Comparison of ENCODE assay signal across 8 cellular contexts in genomic region chr6:31829633-31830492, GRCh38. TPM values are rescaled to one million over a fixed set of nuclear protein-coding genes. Genes with fewer than 3 reads are reported as not detected.
DNase-seq lines count a peak whose midpoint lies in the region; ATAC-seq lines count a peak whose summit lies in the region.

No MANE protein-coding gene starts in this region.

- H3K9me3 Mint-ChIP-seq in activated naive CD4-positive, alpha-beta T cell treated with anti-CD3 and anti-CD28 coated beads for 36 hours: no peaks in the 10 kb centered on the region
- H3K9me3 Mint-ChIP-seq in activated T-helper 1 cell treated with anti-CD3 and anti-CD28 coated beads, Interleukin-12 subunit alpha, Interleukin-12 subunit beta, Interleukin-2, Interleukin-4 antibody, amounts not matched to agents 30 ng/mL and 10 ng/mL and 1 ng/mL, durations not matched to agents 14 hours and 24 hours and 36 hours: no peaks in the 10 kb centered on the region

- DNase-seq in activated naive CD4-positive, alpha-beta T cell treated with anti-CD3 and anti-CD28 coated beads for 36 hours: no peak
- DNase-seq in activated naive CD4-positive, alpha-beta T cell treated with Interleukin-2 at 50 U/mL for 16 hours: no peak
- DNase-seq in NCI-H2029 (lab: John Stamatoyannopoulos, UW): peak; percentile 52
- no peak for DNase-seq in activated T-helper 1 cell treated with anti-CD3 and anti-CD28 coated beads, Interleukin-12 subunit alpha, Interleukin-12 subunit beta, Interleukin-2, Interleukin-4 antibody, amounts not matched to agents 30 ng/mL and 10 ng/mL and 1 ng/mL, durations not matched to agents 14 hours and 24 hours and 36 hours (ENCODE audit: low spot score)
- peak; percentile 46 for DNase-seq in glomerular visceral epithelial cell (ENCODE audit: extremely low spot score)
- peak; percentile 57 for DNase-seq in renal cortical epithelial cell (ENCODE audit: low read depth)
- no peak for DNase-seq in 8988T

- H3K36me3 Mint-ChIP-seq in activated naive CD4-positive, alpha-beta T cell treated with anti-CD3 and anti-CD28 coated beads for 36 hours (ENCODE audit: low read depth): peaks cover 16% of the 10 kb centered on the region
- peaks cover 12% of the 10 kb centered on the region for H3K36me3 Mint-ChIP-seq in activated T-helper 1 cell treated with anti-CD3 and anti-CD28 coated beads, Interleukin-12 subunit alpha, Interleukin-12 subunit beta, Interleukin-2, Interleukin-4 antibody, amounts not matched to agents 30 ng/mL and 10 ng/mL and 1 ng/mL, durations not matched to agents 14 hours and 24 hours and 36 hours (ENCODE audit: low read depth)

- H3K4me1 Mint-ChIP-seq in activated naive CD4-positive, alpha-beta T cell treated with anti-CD3 and anti-CD28 coated beads for 36 hours (ENCODE audit: low read depth): peaks cover 39% of the 10 kb centered on the region
- H3K4me1 Mint-ChIP-seq in activated T-helper 1 cell treated with anti-CD3 and anti-CD28 coated beads, Interleukin-12 subunit alpha, Interleukin-12 subunit beta, Interleukin-2, Interleukin-4 antibody, amounts not matched to agents 30 ng/mL and 10 ng/mL and 1 ng/mL, durations not matched to agents 14 hours and 24 hours and 36 hours (ENCODE audit: low read depth): peaks cover 36% of the 10 kb centered on the region

- peak overlapping the region; percentile 94 for H3K27ac Mint-ChIP-seq in activated naive CD4-positive, alpha-beta T cell treated with anti-CD3 and anti-CD28 coated beads for 36 hours
- H3K27ac Mint-ChIP-seq in activated T-helper 1 cell treated with anti-CD3 and anti-CD28 coated beads, Interleukin-12 subunit alpha, Interleukin-12 subunit beta, Interleukin-2, Interleukin-4 antibody, amounts not matched to agents 30 ng/mL and 10 ng/mL and 1 ng/mL, durations not matched to agents 14 hours and 24 hours and 36 hours: peak overlapping the region; percentile 71

- ATAC-seq in GM21786 (IDR thresholded peaks at IDR 0.05; ENCODE audit: unreplicated experiment): no peak

- CTCF ChIA-PET in activated naive CD4-positive, alpha-beta T cell treated with anti-CD3 and anti-CD28 coated beads for 36 hours (lab: Charles Lee): interaction anchor here (0.5 to 2.5 kb wide), 14 partner anchors 9 to 237 kb away, joined by 3 to 14 read pairs (median 4); partner anchors contain the start of genes ABHD16A, LSM2, LY6G5C and NCR3

- H3K4me3 Mint-ChIP-seq in activated naive CD4-positive, alpha-beta T cell treated with anti-CD3 and anti-CD28 coated beads for 36 hours: peak overlapping the region; percentile 97
- peak overlapping the region; percentile 95 for H3K4me3 Mint-ChIP-seq in activated T-helper 1 cell treated with anti-CD3 and anti-CD28 coated beads, Interleukin-12 subunit alpha, Interleukin-12 subunit beta, Interleukin-2, Interleukin-4 antibody, amounts not matched to agents 30 ng/mL and 10 ng/mL and 1 ng/mL, durations not matched to agents 14 hours and 24 hours and 36 hours

- H3K27me3 Mint-ChIP-seq in activated naive CD4-positive, alpha-beta T cell treated with anti-CD3 and anti-CD28 coated beads for 36 hours (ENCODE audit: low read depth): no peaks in the 10 kb centered on the region
- H3K27me3 Mint-ChIP-seq in activated T-helper 1 cell treated with anti-CD3 and anti-CD28 coated beads, Interleukin-12 subunit alpha, Interleukin-12 subunit beta, Interleukin-2, Interleukin-4 antibody, amounts not matched to agents 30 ng/mL and 10 ng/mL and 1 ng/mL, durations not matched to agents 14 hours and 24 hours and 36 hours (ENCODE audit: insufficient read depth): no peaks in the 10 kb centered on the region

- intact Hi-C loops in activated naive CD4-positive, alpha-beta T cell treated with anti-CD3 and anti-CD28 coated beads for 36 hours (cut with micrococcal nuclease): loop anchor here (1.0 to 10.0 kb wide), 7 partner anchors 35 to 1145 kb away; partner anchors contain the start of genes DDAH2, LY6G5C, NELFE and PSMB8
- intact Hi-C loops in activated T-helper 1 cell treated with anti-CD3 and anti-CD28 coated beads, Interleukin-12 subunit alpha, Interleukin-12 subunit beta, Interleukin-2, Interleukin-4 antibody, amounts not matched to agents 30 ng/mL and 10 ng/mL and 1 ng/mL, durations not matched to agents 14 hours and 24 hours and 36 hours (cut with micrococcal nuclease): loop anchor here (1.0 to 10.0 kb wide), 8 partner anchors 33 to 335 kb away; partner anchors contain the start of genes ATP6V1G2, DDAH2, MICB and PRRC2A

RNA-seq across cellular contexts. Expression of gene HSPA1B, which starts 2.3 kb away (rescaled TPM):
- total RNA-seq in activated naive CD4-positive, alpha-beta T cell treated with anti-CD3 and anti-CD28 coated beads for 36 hours: 10 to 100 TPM; 47.8 to 50.1 TPM
- total RNA-seq in activated T-helper 1 cell treated with anti-CD3 and anti-CD28 coated beads, Interleukin-12 subunit alpha, Interleukin-12 subunit beta, Interleukin-2, Interleukin-4 antibody, amounts not matched to agents 30 ng/mL and 10 ng/mL and 1 ng/mL, durations not matched to agents 14 hours and 24 hours and 36 hours: 152 and 155 TPM in 2 replicates
- 197 and 264 TPM in 2 replicates for total RNA-seq in renal cortical epithelial cell

RNA-seq across cellular contexts. Expression of gene HSPA1A, which starts 14.5 kb away (rescaled TPM):
- total RNA-seq in activated naive CD4-positive, alpha-beta T cell treated with anti-CD3 and anti-CD28 coated beads for 36 hours: 10 to 100 TPM; 19.8 to 23.1 TPM
- 173 and 175 TPM in 2 replicates for total RNA-seq in activated T-helper 1 cell treated with anti-CD3 and anti-CD28 coated beads, Interleukin-12 subunit alpha, Interleukin-12 subunit beta, Interleukin-2, Interleukin-4 antibody, amounts not matched to agents 30 ng/mL and 10 ng/mL and 1 ng/mL, durations not matched to agents 14 hours and 24 hours and 36 hours
- total RNA-seq in renal cortical epithelial cell: 178 and 296 TPM in 2 replicates

RNA-seq across cellular contexts. Expression of gene HSPA1L, which starts 14.8 kb away (rescaled TPM):
- total RNA-seq in activated naive CD4-positive, alpha-beta T cell treated with anti-CD3 and anti-CD28 coated beads for 36 hours: under 1 TPM; 0.86 to 0.95 TPM
- total RNA-seq in activated T-helper 1 cell treated with anti-CD3 and anti-CD28 coated beads, Interleukin-12 subunit alpha, Interleukin-12 subunit beta, Interleukin-2, Interleukin-4 antibody, amounts not matched to agents 30 ng/mL and 10 ng/mL and 1 ng/mL, durations not matched to agents 14 hours and 24 hours and 36 hours: 2.2 and 2.9 TPM in 2 replicates
- 0.87 and 2.0 TPM in 2 replicates for total RNA-seq in renal cortical epithelial cell

RNA-seq across cellular contexts. Expression of gene LSM2, which starts 23.1 kb away (rescaled TPM):
- total RNA-seq in activated naive CD4-positive, alpha-beta T cell treated with anti-CD3 and anti-CD28 coated beads for 36 hours: 100 to 1,000 TPM; 172 to 174 TPM
- 136 and 137 TPM in 2 replicates for total RNA-seq in activated T-helper 1 cell treated with anti-CD3 and anti-CD28 coated beads, Interleukin-12 subunit alpha, Interleukin-12 subunit beta, Interleukin-2, Interleukin-4 antibody, amounts not matched to agents 30 ng/mL and 10 ng/mL and 1 ng/mL, durations not matched to agents 14 hours and 24 hours and 36 hours
- total RNA-seq in renal cortical epithelial cell: 16.6 and 46.9 TPM in 2 replicates

RNA-seq across cellular contexts. Expression of gene NEU1, which starts 32.8 kb away (rescaled TPM):
- total RNA-seq in activated naive CD4-positive, alpha-beta T cell treated with anti-CD3 and anti-CD28 coated beads for 36 hours: 1 to 10 TPM; 8.4 to 9.2 TPM
- total RNA-seq in activated T-helper 1 cell treated with anti-CD3 and anti-CD28 coated beads, Interleukin-12 subunit alpha, Interleukin-12 subunit beta, Interleukin-2, Interleukin-4 antibody, amounts not matched to agents 30 ng/mL and 10 ng/mL and 1 ng/mL, durations not matched to agents 14 hours and 24 hours and 36 hours: 22.1 and 24.3 TPM in 2 replicates
- 104 and 112 TPM in 2 replicates for total RNA-seq in renal cortical epithelial cell

Comparison
In these comparisons a context has a peak if more than half of its experiments do, and no peak if none do; other contexts are left out.
1. DNase-seq: peak in NCI-H2029 (single experiment), glomerular visceral epithelial cell (single experiment) and renal cortical epithelial cell (single experiment); none in activated naive CD4-positive, alpha-beta T cell treated with anti-CD3 and anti-CD28 coated beads for 36 hours (single experiment), activated naive CD4-positive, alpha-beta T cell treated with Interleukin-2 at 50 U/mL for 16 hours (single experiment), activated T-helper 1 cell treated with anti-CD3 and anti-CD28 coated beads, Interleukin-12 subunit alpha, Interleukin-12 subunit beta, Interleukin-2, Interleukin-4 antibody, amounts not matched to agents 30 ng/mL and 10 ng/mL and 1 ng/mL, durations not matched to agents 14 hours and 24 hours and 36 hours (single experiment) and 8988T (single experiment).